ENCODE assay signal across 7 cellular contexts in genomic region chr13:24511019-24511823, GRCh38. TPM values are rescaled to one million over a fixed set of nuclear protein-coding genes. Genes with fewer than 3 reads are reported as not detected.
DNase-seq lines count a peak whose midpoint lies in the region; ATAC-seq and TF ChIP-seq lines count a peak whose summit lies in the region.

No MANE protein-coding gene starts in this region.

- peaks cover 0 to 40% (median 17%) of the 10 kb centered on the region in 9 donors for H3K4me1 ChIP-seq in heart right ventricle

- H3K4me3 ChIP-seq in heart right ventricle (peak overlapping the region; percentile 69 to 97 (median 90)), retinal pigment epithelial cell (ENCODE audit: low read length) (peak overlapping the region; percentile 86)

- H3K27ac ChIP-seq in heart right ventricle: peak overlapping the region in 8 of 10 donors; percentile 87 to 98 (median 93)

- peak overlapping the region; percentile 87 for H3K4me3 Mint-ChIP-seq in activated naive CD4-positive, alpha-beta T cell treated with anti-CD3 and anti-CD28 coated beads for 36 hours

- TF ChIP-seq CTCF in heart right ventricle (IDR thresholded peaks at IDR 0.05) (no peak), retinal pigment epithelial cell (conservative IDR thresholded peaks at IDR 0.05; ENCODE audit: low read depth, low read length) (no peak)

- H3K36me3 ChIP-seq in heart right ventricle: peaks cover 0 to 23% (median 0%) of the 10 kb centered on the region in 9 donors

- 74 to 79% methylated on average over 22 of the region's 22 CpGs for WGBS in heart right ventricle, 2 donors

- TF ChIP-seq POLR2A in GM18505 (IDR thresholded peaks at IDR 0.05; ENCODE audit: borderline replicate concordance, extremely low read depth, insufficient read depth, insufficient read length): no peak

- peaks cover 4% of the 10 kb centered on the region for H3K27me3 Mint-ChIP-seq in activated naive CD4-positive, alpha-beta T cell treated with anti-CD3 and anti-CD28 coated beads for 36 hours (ENCODE audit: low read depth)

- H3K36me3 Mint-ChIP-seq in activated naive CD4-positive, alpha-beta T cell treated with anti-CD3 and anti-CD28 coated beads for 36 hours (ENCODE audit: low read depth): no peaks in the 10 kb centered on the region

- H3K27ac Mint-ChIP-seq in activated naive CD4-positive, alpha-beta T cell treated with anti-CD3 and anti-CD28 coated beads for 36 hours: peak overlapping the region; percentile 96

- intact Hi-C loops in activated naive CD4-positive, alpha-beta T cell treated with anti-CD3 and anti-CD28 coated beads for 36 hours (cut with micrococcal nuclease): loop anchor here (1.0 to 5.0 kb wide), 7 partner anchors 64 to 1136 kb away; partner anchors contain the start of genes NUP58 and SPATA13
- intact Hi-C loops in heart right ventricle (cut with DNase I): no loop called here

- no peaks in the 10 kb centered on the region for H3K9me3 Mint-ChIP-seq in activated naive CD4-positive, alpha-beta T cell treated with anti-CD3 and anti-CD28 coated beads for 36 hours

- no peaks in the 10 kb centered on the region for H3K27me3 ChIP-seq in heart right ventricle

- CTCF ChIA-PET in activated naive CD4-positive, alpha-beta T cell treated with anti-CD3 and anti-CD28 coated beads for 36 hours (lab: Charles Lee): interaction anchor here (1.3 to 1.5 kb wide), 2 partner anchors 21 to 43 kb away, joined by 3 to 4 read pairs; no protein-coding TSS in a partner anchor

- peaks cover 29% of the 10 kb centered on the region for H3K4me1 Mint-ChIP-seq in activated naive CD4-positive, alpha-beta T cell treated with anti-CD3 and anti-CD28 coated beads for 36 hours (ENCODE audit: low read depth)

- DNase-seq in RKO (ENCODE audit: low spot score): peak; percentile 90
- DNase-seq in activated naive CD4-positive, alpha-beta T cell treated with anti-CD3 and anti-CD28 coated beads for 36 hours: peak; percentile 82
- DNase-seq in heart right ventricle: no peak
- DNase-seq in retinal pigment epithelial cell (ENCODE audit: low read depth): peak; percentile 65
- DNase-seq in NK-92 (lab: John Stamatoyannopoulos, UW; ENCODE audit: unreplicated experiment): no peak

- ATAC-seq in GM18505 (IDR thresholded peaks at IDR 0.05; ENCODE audit: unreplicated experiment) (peak; percentile 41), HG03060 (IDR thresholded peaks at IDR 0.05; ENCODE audit: low read depth, unreplicated experiment) (peak; percentile 42), heart right ventricle (peak in 3 of 8 donors; percentile 8 to 33 (median 23))

- no peaks in the 10 kb centered on the region for H3K9me3 ChIP-seq in heart right ventricle

RNA-seq across cellular contexts. Expression of gene PARP4, which starts 1.4 kb away (rescaled TPM):
- total RNA-seq in activated naive CD4-positive, alpha-beta T cell treated with anti-CD3 and anti-CD28 coated beads for 36 hours: 10 to 100 TPM; 10.1 to 10.9 TPM
- 10 to 100 TPM; 15.1 to 33.6 (median 24.2) TPM for total RNA-seq in heart right ventricle
- 10 to 100 TPM in 1 of 2 donors, 1 to 10 TPM in 1; 8.3 to 10.1 TPM for polyA plus RNA-seq in heart right ventricle

Comparison
In these comparisons a context has a peak if more than half of its experiments do, and no peak if none do; other contexts are left out.
1. DNase-seq: peak in RKO (single experiment), activated naive CD4-positive, alpha-beta T cell treated with anti-CD3 and anti-CD28 coated beads for 36 hours (single experiment) and retinal pigment epithelial cell (single experiment); none in heart right ventricle (0 of 2) and NK-92 (single experiment).